19 cellular contexts compared by ENCODE assay signal in the genomic region with DNA sequence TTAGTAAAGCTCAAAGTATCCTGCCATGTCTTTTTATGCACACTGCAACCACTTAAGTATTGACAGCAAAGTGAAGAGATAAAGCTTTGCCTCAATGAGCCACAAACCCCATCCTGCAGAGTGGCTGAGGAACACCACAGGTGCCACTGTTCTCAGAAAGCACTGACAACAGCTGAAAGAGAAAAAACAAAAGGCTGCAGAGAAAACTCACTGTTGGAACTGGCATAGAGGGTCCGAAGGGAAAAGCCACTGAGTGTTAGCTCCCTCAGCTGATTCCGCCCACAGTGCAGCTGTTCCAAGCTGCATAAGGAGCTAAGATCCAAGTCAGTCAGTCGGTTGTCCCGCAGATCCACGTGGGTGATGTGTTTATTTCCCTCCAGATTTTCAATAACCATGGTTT. TPM values are rescaled to one million over a fixed set of nuclear protein-coding genes. Genes with fewer than 3 reads are reported as not detected.
"Had no signal": no experiment of that assay in that cellular context is flagged by ENCODE, and none has a peak within 500 bp of the region (broad histone marks: within the 10 kb centered on the region; RNA-seq: fewer than 3 reads in every experiment).

No MANE protein-coding gene starts in this region.

- H3K4me3 ChIP-seq: hepatocyte, prostate gland, right atrium auricular region, skin epidermis, thoracic aorta, upper lobe of left lung had no signal

- H3K4me3 Mint-ChIP-seq: activated naive CD8-positive, alpha-beta T cell; activated T-helper 1 cell treated with anti-CD3 and anti-CD28 coated beads, Interleukin-12 subunit alpha, Interleukin-12 subunit beta, Interleukin-2, Interleukin-4 antibody, amounts not matched to agents 30 ng/mL and 10 ng/mL and 1 ng/mL, durations not matched to agents 14 hours and 24 hours and 36 hours; endodermal cell; natural killer cell had no signal

- H3K9me3 Mint-ChIP-seq: activated T-helper 1 cell treated with anti-CD3 and anti-CD28 coated beads, Interleukin-12 subunit alpha, Interleukin-12 subunit beta, Interleukin-2, Interleukin-4 antibody, amounts not matched to agents 30 ng/mL and 10 ng/mL and 1 ng/mL, durations not matched to agents 14 hours and 24 hours and 36 hours; endodermal cell; natural killer cell had no signal

- H3K4me2 ChIP-seq: hepatocyte had no signal

- H3K9me3 ChIP-seq: prostate gland, right atrium auricular region, thoracic aorta, upper lobe of left lung had no signal

- H3K27ac Mint-ChIP-seq: activated naive CD8-positive, alpha-beta T cell; activated T-helper 1 cell treated with anti-CD3 and anti-CD28 coated beads, Interleukin-12 subunit alpha, Interleukin-12 subunit beta, Interleukin-2, Interleukin-4 antibody, amounts not matched to agents 30 ng/mL and 10 ng/mL and 1 ng/mL, durations not matched to agents 14 hours and 24 hours and 36 hours; endodermal cell; natural killer cell had no signal

- H3K27me3 ChIP-seq: foreskin keratinocyte, hepatocyte, right atrium auricular region, upper lobe of left lung had no signal

- H3K79me2 ChIP-seq: hepatocyte had no signal

- DNase-seq: activated gamma-delta T cell treated with Interleukin-2 at 50 U/mL for 16 hours; central memory CD4-positive, alpha-beta T cell; endodermal cell; foreskin keratinocyte; left cardiac atrium; mesenchymal stem cell; natural killer cell; nucleus accumbens; upper lobe of left lung; WERI-Rb-1 had no signal

- H3K4me1 Mint-ChIP-seq: natural killer cell had no signal

- H2AFZ ChIP-seq: hepatocyte had no signal

- H3K36me3 Mint-ChIP-seq: natural killer cell had no signal

- ATAC-seq: foreskin keratinocyte, left cardiac atrium, natural killer cell had no signal

- H3K27ac ChIP-seq: foreskin keratinocyte, hepatocyte, prostate gland, right atrium auricular region, skin epidermis, thoracic aorta, upper lobe of left lung, WERI-Rb-1 had no signal

- H3K4me1 ChIP-seq: foreskin keratinocyte, prostate gland, right atrium auricular region, upper lobe of left lung had no signal

- H3K27me3 Mint-ChIP-seq: activated naive CD8-positive, alpha-beta T cell had no signal

RNA-seq across cellular contexts. Expression of a gene that starts 50.3 kb away (rescaled TPM):
- total RNA-seq: activated T-helper 1 cell treated with anti-CD3 and anti-CD28 coated beads, Interleukin-12 subunit alpha, Interleukin-12 subunit beta, Interleukin-2, Interleukin-4 antibody, amounts not matched to agents 30 ng/mL and 10 ng/mL and 1 ng/mL, durations not matched to agents 14 hours and 24 hours and 36 hours; fibroblast of lung; left cardiac atrium; natural killer cell; right atrium auricular region; T-helper 2 cell treated with Interferon-gamma antibody and Interleukin-4, amounts not matched to agents 100 ng/mL and 5 ng/mL, for 36 hours; thoracic aorta had no signal
- polyA plus RNA-seq: fibroblast of lung had no signal
